ENCODE assay signal across 26 cellular contexts in genomic region chr17:47085736-47086135, GRCh38.
DNase-seq lines count a peak whose midpoint lies in the region; ATAC-seq, FAIRE-seq and TF ChIP-seq lines count a peak whose summit lies in the region.
"Had no signal": no experiment of that assay in that cellular context is flagged by ENCODE, and none has a peak within 500 bp of the region (broad histone marks: within the 10 kb centered on the region; RNA-seq: fewer than 3 reads in every experiment).

No MANE protein-coding gene starts in this region.

- H3K9me3 Mint-ChIP-seq in astrocyte (ENCODE audit: unreplicated experiment) (no peaks in the 10 kb centered on the region), progenitor cell of endocrine pancreas (ENCODE audit: low read depth) (peaks cover 3% of the 10 kb centered on the region)
- no peaks in the 10 kb centered on the region for H3K9me3 Mint-ChIP-seq in activated naive CD8-positive, alpha-beta T cell treated with anti-CD3 and anti-CD28 coated beads for 36 hours
- H3K9me3 Mint-ChIP-seq: CD14-positive monocyte; CD4-positive, alpha-beta T cell; CD8-positive, alpha-beta memory T cell; GM23338 had no signal

- H3K4me1 ChIP-seq in HepG2 (ENCODE audit: insufficient read depth, low read length) = peaks cover 25% of the 10 kb centered on the region
- no peaks in the 10 kb centered on the region for H3K4me1 ChIP-seq in right lobe of liver
- no peaks in the 10 kb centered on the region for H3K4me1 ChIP-seq in astrocyte (ENCODE audit: insufficient read depth, low read length)
- no peaks in the 10 kb centered on the region for H3K4me1 ChIP-seq in endothelial cell of umbilical vein (ENCODE audit: control insufficient read depth, extremely low read depth, insufficient read depth, low read length)
- H3K4me1 ChIP-seq: BE2C; BLaER1 treated with 17β-estradiol and CSF1 and Interleukin-3, amounts not matched to agents 10 nM and 100 nM; HAP-1 had no signal

- no peaks in the 10 kb centered on the region for H3K27me3 ChIP-seq in HepG2 (ENCODE audit: control insufficient read depth in 1 of 2, insufficient read depth in 2 of 2, low read length in 2 of 2)
- no peaks in the 10 kb centered on the region for H3K27me3 ChIP-seq in right lobe of liver
- no peaks in the 10 kb centered on the region for H3K27me3 ChIP-seq in astrocyte (ENCODE audit: insufficient read depth, low read length)
- no peaks in the 10 kb centered on the region for H3K27me3 ChIP-seq in endothelial cell of umbilical vein (ENCODE audit: control insufficient read depth in 2 of 2, insufficient read depth in 2 of 2, low read length in 2 of 2)
- H3K27me3 ChIP-seq: BE2C; BLaER1 treated with 17β-estradiol and CSF1 and Interleukin-3, amounts not matched to agents 10 nM and 100 nM had no signal

- H3K4me1 Mint-ChIP-seq in astrocyte (ENCODE audit: low read depth, unreplicated experiment) = peaks cover 2% of the 10 kb centered on the region
- H3K4me1 Mint-ChIP-seq in progenitor cell of endocrine pancreas (ENCODE audit: low read depth) = peaks cover 33% of the 10 kb centered on the region
- H3K4me1 Mint-ChIP-seq in activated naive CD8-positive, alpha-beta T cell treated with anti-CD3 and anti-CD28 coated beads for 36 hours = peaks cover 18% of the 10 kb centered on the region
- H3K4me1 Mint-ChIP-seq: CD14-positive monocyte had no signal

- POLR2A ChIA-PET in HepG2 (lab: Yijun Ruan, JAX) = no interaction called here
- POLR2A ChIA-PET in endothelial cell of umbilical vein (lab: Charles Lee) = no interaction called here

- no peak overlapping the region for H3K27ac Mint-ChIP-seq in astrocyte (ENCODE audit: unreplicated experiment)
- H3K27ac Mint-ChIP-seq in progenitor cell of endocrine pancreas = peak overlapping the region; percentile 12
- no peak overlapping the region for H3K27ac Mint-ChIP-seq in activated naive CD8-positive, alpha-beta T cell treated with anti-CD3 and anti-CD28 coated beads for 36 hours
- H3K27ac Mint-ChIP-seq: CD14-positive monocyte; CD4-positive, alpha-beta T cell; GM23338 had no signal

- no peak for TF ChIP-seq RAD21 in HepG2 (CRISPR knock-in tag; IDR thresholded peaks at IDR 0.05)

- CTCF ChIA-PET in HepG2 (lab: Yijun Ruan, JAX; ENCODE audit: low intra/inter-chr PET ratio, low total read pairs) = no interaction called here
- CTCF ChIA-PET in endothelial cell of umbilical vein (lab: Charles Lee) = interaction anchor here (0.9 kb wide), 1 partner anchor 415 kb away, joined by 3 read pairs; no protein-coding TSS in a partner anchor

- WGBS in HepG2 (ENCODE audit: low lambda C conversion rate) = 98% methylated on average over 1 of the region's 1 CpG
- 92% methylated on average over 1 of the region's 1 CpG for WGBS in right lobe of liver (ENCODE audit: insufficient coverage, low coverage, low lambda C conversion rate, missing lambda C conversion rate)

- H3K4me3 ChIP-seq in HepG2 (replicated peaks in 1 of 3; ENCODE audit: insufficient read depth in 1 of 3, low read depth in 2 of 3, low read length in 3 of 3) (no peak overlapping the region), right lobe of liver (no peak overlapping the region), astrocyte (ENCODE audit: insufficient read depth, low read depth, low read length) (no peak overlapping the region), endothelial cell of umbilical vein (replicated peaks in 1 of 3; ENCODE audit: insufficient read depth in 1 of 3, low read depth in 1 of 3, low read length in 3 of 3) (no peak overlapping the region)
- H3K4me3 ChIP-seq: A549; BLaER1 treated with 17β-estradiol and CSF1 and Interleukin-3, amounts not matched to agents 10 nM and 100 nM; GM23338; HAP-1 had no signal

- peaks cover under 1% of the 10 kb centered on the region for H3K36me3 Mint-ChIP-seq in astrocyte (ENCODE audit: low read depth, unreplicated experiment)
- H3K36me3 Mint-ChIP-seq in progenitor cell of endocrine pancreas (ENCODE audit: insufficient read depth) = peaks cover 2% of the 10 kb centered on the region
- peaks cover 9% of the 10 kb centered on the region for H3K36me3 Mint-ChIP-seq in activated naive CD8-positive, alpha-beta T cell treated with anti-CD3 and anti-CD28 coated beads for 36 hours

- TF ChIP-seq EP300 in HepG2 (IDR thresholded peaks at IDR 0.05; ENCODE audit: low read depth in 2 of 2, low read length in 2 of 2) = no peak
- TF ChIP-seq EP300 in HepG2 (CRISPR knock-in tag; IDR thresholded peaks at IDR 0.05; ENCODE audit: borderline replicate concordance) = no peak

- H3K79me2 ChIP-seq in HepG2 (ENCODE audit: insufficient read depth, low read length) (peaks cover 27% of the 10 kb centered on the region), astrocyte (ENCODE audit: insufficient read depth, low read length) (peaks cover 14% of the 10 kb centered on the region), endothelial cell of umbilical vein (ENCODE audit: control insufficient read depth, insufficient read depth, low read length) (peaks cover 31% of the 10 kb centered on the region)

- FAIRE-seq in HepG2 (lab: Jason Lieb, UNC) = peak; percentile 44
- peak; percentile 43 for FAIRE-seq in astrocyte (lab: Jason Lieb, UNC)
- FAIRE-seq in endothelial cell of umbilical vein (lab: Jason Lieb, UNC) = no peak
- FAIRE-seq: A549, D721Med, GM12891, GM18507 had no signal

- TF ChIP-seq POLR2A in HepG2 (IDR thresholded peaks at IDR 0.05; ENCODE audit: insufficient read depth in 1 of 2, low read depth in 2 of 2, low read length in 2 of 2) (no peak), right lobe of liver (IDR thresholded peaks at IDR 0.05) (no peak), endothelial cell of umbilical vein (IDR thresholded peaks at IDR 0.05; ENCODE audit: low read depth, low read length) (no peak)

- H3K27ac ChIP-seq in HepG2 (ENCODE audit: extremely low read length, insufficient read depth, low read length) = no peak overlapping the region
- no peak overlapping the region for H3K27ac ChIP-seq in right lobe of liver
- H3K27ac ChIP-seq in astrocyte (ENCODE audit: low read depth, low read length) = no peak overlapping the region
- no peak overlapping the region for H3K27ac ChIP-seq in endothelial cell of umbilical vein (ENCODE audit: insufficient read depth, low read depth, low read length)
- H3K27ac ChIP-seq: A549; BLaER1 treated with 17β-estradiol and CSF1 and Interleukin-3, amounts not matched to agents 10 nM and 100 nM had no signal

- H2AFZ ChIP-seq in HepG2 (ENCODE audit: low read length) = no peak overlapping the region
- no peak overlapping the region for H2AFZ ChIP-seq in astrocyte (ENCODE audit: low read depth, low read length)
- no peak overlapping the region for H2AFZ ChIP-seq in endothelial cell of umbilical vein (ENCODE audit: low read depth, low read length)
- H2AFZ ChIP-seq: GM23338 had no signal

- H3K9ac ChIP-seq in HepG2 (ENCODE audit: insufficient read depth, low read depth, low read length) (no peak overlapping the region), astrocyte (ENCODE audit: low read length) (no peak overlapping the region), endothelial cell of umbilical vein (replicated peaks; ENCODE audit: extremely low read depth, insufficient read depth, low read length) (no peak overlapping the region)
- H3K9ac ChIP-seq: BLaER1 treated with 17β-estradiol and CSF1 and Interleukin-3, amounts not matched to agents 10 nM and 100 nM had no signal

- ATAC-seq in HepG2 (no peak), right lobe of liver (no peak)
- ATAC-seq: GM23338 had no signal

- H3K9me3 ChIP-seq in HepG2 (ENCODE audit: low read length) (no peaks in the 10 kb centered on the region), right lobe of liver (no peaks in the 10 kb centered on the region), astrocyte (ENCODE audit: insufficient read depth, low read depth, low read length) (no peaks in the 10 kb centered on the region), endothelial cell of umbilical vein (replicated peaks; ENCODE audit: control insufficient read depth, insufficient read depth, low read length) (no peaks in the 10 kb centered on the region)
- H3K9me3 ChIP-seq: A549; BE2C; BLaER1 treated with 17β-estradiol and CSF1 and Interleukin-3, amounts not matched to agents 10 nM and 100 nM; HAP-1 had no signal

- intact Hi-C loops in HepG2 (cut with micrococcal nuclease; ENCODE audit: unreplicated experiment) = no loop called here
- intact Hi-C loops in right lobe of liver (cut with DNase I) = no loop called here
- intact Hi-C loops in endothelial cell of umbilical vein (cut with micrococcal nuclease) = no loop called here
- intact Hi-C loops in posterior cingulate gyrus (cut with DNase I) = no loop called here

- H3K36me3 ChIP-seq in HepG2 (replicated peaks in 1 of 2; ENCODE audit: control insufficient read depth in 1 of 2, insufficient read depth in 2 of 2, low read length in 2 of 2) (peaks cover 0 to 6% of the 10 kb centered on the region in 2 experiments; a peak in 1 of 5 replicates), right lobe of liver (no peaks in the 10 kb centered on the region), astrocyte (ENCODE audit: insufficient read depth, low read length) (no peaks in the 10 kb centered on the region), endothelial cell of umbilical vein (ENCODE audit: control insufficient read depth in 2 of 2, extremely low read depth in 1 of 2, insufficient read depth in 2 of 2, low read length in 2 of 2) (no peaks in the 10 kb centered on the region)
- H3K36me3 ChIP-seq: BE2C, HAP-1 had no signal

- H3K27me3 Mint-ChIP-seq in astrocyte (ENCODE audit: low read depth, unreplicated experiment) (no peaks in the 10 kb centered on the region), progenitor cell of endocrine pancreas (no peaks in the 10 kb centered on the region)
- H3K27me3 Mint-ChIP-seq in activated naive CD8-positive, alpha-beta T cell treated with anti-CD3 and anti-CD28 coated beads for 36 hours = no peaks in the 10 kb centered on the region
- H3K27me3 Mint-ChIP-seq: CD4-positive, alpha-beta T cell had no signal

- DNase-seq in HepG2 (ENCODE audit: low spot score) = no peak
- no peak for DNase-seq in right lobe of liver
- DNase-seq in astrocyte (ENCODE audit: low read depth) = no peak
- DNase-seq in endothelial cell of umbilical vein (ENCODE audit: low read depth, low spot score) = peak; percentile 29
- no peak for DNase-seq in progenitor cell of endocrine pancreas (ENCODE audit: low spot score, unreplicated experiment)
- no peak for DNase-seq in activated naive CD8-positive, alpha-beta T cell treated with anti-CD3 and anti-CD28 coated beads for 36 hours
- DNase-seq in putamen (ENCODE audit: low spot score) = no peak
- no peak for DNase-seq in posterior cingulate gyrus
- DNase-seq: 8988T; ACHN; AML-193; BE2C; CD4-positive, alpha-beta T cell; CD8-positive, alpha-beta memory T cell; DMS 273 treated with DMSO at 0.1 percent for 48 hours; DMS79; EL; GF-D8 had no signal

- BruUV-seq in HepG2 (replicated peaks; lab: Mats Ljungman, UMichigan) (no TSS peak), endothelial cell of umbilical vein (replicated peaks; lab: Mats Ljungman, UMichigan) (no TSS peak)

- H3K9me1 ChIP-seq in endothelial cell of umbilical vein (replicated peaks; ENCODE audit: control insufficient read depth, extremely low read depth, insufficient read depth, low read length) = no peaks in the 10 kb centered on the region

- dilution Hi-C loops in endothelial cell of umbilical vein (cut with MboI; ENCODE audit: extremely low pct_ligation_motif_present, low sequenced_read_pairs) = no loop called here

- H3K4me2 ChIP-seq in HepG2 (ENCODE audit: low read depth, low read length) (no peak overlapping the region), astrocyte (ENCODE audit: low read length) (no peak overlapping the region), endothelial cell of umbilical vein (ENCODE audit: insufficient read depth, low read length) (no peak overlapping the region)
- H3K4me2 ChIP-seq: A549; BLaER1 treated with 17β-estradiol and CSF1 and Interleukin-3, amounts not matched to agents 10 nM and 100 nM; GM23338 had no signal

- in situ Hi-C loops in HepG2 (cut with HindIII; ENCODE audit: extremely low pct_ligation_motif_present, low pct_unique_long_range_greater_than_20kb) = no loop called here

- TF ChIP-seq CTCF in HepG2 (CRISPR knock-in tag; IDR thresholded peaks at IDR 0.05) (no peak), right lobe of liver (IDR thresholded peaks at IDR 0.05) (no peak), astrocyte (IDR thresholded peaks at IDR 0.05; ENCODE audit: insufficient read depth, low read depth, low read length) (no peak), endothelial cell of umbilical vein (IDR thresholded peaks at IDR 0.05; ENCODE audit: extremely low read depth in 1 of 2, insufficient read depth in 1 of 2, low read depth in 1 of 2, low read length in 2 of 2) (no peak), progenitor cell of endocrine pancreas (IDR thresholded peaks at IDR 0.05; ENCODE audit: unreplicated experiment) (no peak)

- H3K4me3 Mint-ChIP-seq in astrocyte (ENCODE audit: unreplicated experiment) = no peak overlapping the region
- no peak overlapping the region for H3K4me3 Mint-ChIP-seq in progenitor cell of endocrine pancreas (ENCODE audit: low read depth)
- no peak overlapping the region for H3K4me3 Mint-ChIP-seq in activated naive CD8-positive, alpha-beta T cell treated with anti-CD3 and anti-CD28 coated beads for 36 hours
- H3K4me3 Mint-ChIP-seq: CD14-positive monocyte; CD4-positive, alpha-beta T cell; CD8-positive, alpha-beta memory T cell; GM23338 had no signal

- H4K20me1 ChIP-seq in HepG2 (ENCODE audit: insufficient read depth, low read length) (no peaks in the 10 kb centered on the region), astrocyte (ENCODE audit: insufficient read depth, low read length) (no peaks in the 10 kb centered on the region), endothelial cell of umbilical vein (replicated peaks; ENCODE audit: control insufficient read depth, extremely low read depth, insufficient read depth, low read length) (no peaks in the 10 kb centered on the region)
